ENCODE assay signal across 8 cellular contexts in the genomic region with DNA sequence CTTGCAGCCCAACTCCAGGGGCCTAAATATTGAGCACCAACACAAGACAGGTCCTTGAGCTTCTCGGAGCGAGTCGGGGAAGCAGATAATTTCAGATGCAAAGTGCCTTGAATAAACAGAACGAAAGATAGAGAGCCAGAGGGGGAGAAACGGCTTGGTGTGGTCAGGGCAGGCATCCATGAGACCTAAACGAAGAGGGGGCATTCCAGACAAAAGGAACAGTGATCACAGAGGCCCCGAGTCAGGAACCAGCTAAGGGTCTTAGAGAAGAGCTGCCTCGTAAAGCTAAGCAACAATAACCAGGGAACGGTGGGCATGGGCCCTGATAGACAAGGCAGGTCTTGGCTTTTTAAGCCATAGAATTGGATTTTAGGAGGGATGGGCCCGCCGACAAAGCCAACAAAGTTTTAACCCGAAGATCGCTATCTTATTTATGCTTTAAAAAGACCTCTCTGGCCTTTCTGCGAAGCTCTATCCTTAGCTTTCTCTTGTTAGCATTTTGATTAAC. TPM values are rescaled to one million over a fixed set of nuclear protein-coding genes. Genes with fewer than 3 reads are reported as not detected.
DNase-seq lines count a peak whose midpoint lies in the region; ATAC-seq and TF ChIP-seq lines count a peak whose summit lies in the region.

No MANE protein-coding gene starts in this region.

- H3K27ac Mint-ChIP-seq in H9, result peak overlapping the region in 2 of 3 experiments; percentile 52 to 74; a peak in 1 of 7 replicates

- no peaks in the 10 kb centered on the region for H3K4me1 ChIP-seq in H9 (ENCODE audit: insufficient read depth, low read length)
- peaks cover 14 to 32% of the 10 kb centered on the region in 2 donors for H3K4me1 ChIP-seq in adrenal gland (replicated peaks in 1 of 2)
- H3K4me1 ChIP-seq in mesenchymal stem cell (ENCODE audit: control insufficient read depth, insufficient read depth, low read depth, low read length), result peaks cover 14% of the 10 kb centered on the region

- no peak overlapping the region for H2BK12ac ChIP-seq in H9 (ENCODE audit: insufficient read length, low read depth, low read length)
- H2BK12ac ChIP-seq in mesenchymal stem cell (ENCODE audit: low read length in 2 of 2), result no peak overlapping the region

- no peaks in the 10 kb centered on the region for H4K20me1 ChIP-seq in H9 (ENCODE audit: control insufficient read depth, insufficient read depth, insufficient read length)

- no peak for ATAC-seq in HG02763 (IDR thresholded peaks at IDR 0.05; ENCODE audit: unreplicated experiment)

- H2BK120ac ChIP-seq in H9 (ENCODE audit: low read depth, low read length, poor library complexity, severe bottlenecking) (no peak overlapping the region), mesenchymal stem cell (ENCODE audit: low read depth, low read length) (no peak overlapping the region)

- H2AFZ ChIP-seq in H9 (ENCODE audit: low read length) (no peak overlapping the region), mesenchymal stem cell (ENCODE audit: low read depth, low read length) (peak overlapping the region; percentile 32)

- H3K27me3 Mint-ChIP-seq in H9 (ENCODE audit: low read depth), result peaks cover 7% of the 10 kb centered on the region; the same call in 1 of the 2 replicates

- H3K79me2 ChIP-seq in H9 (ENCODE audit: insufficient read depth, low read length), result 0 out of 2 replicates have a peak, but pooled peaks cover 2% of the 10 kb centered on the region

- H3K56ac ChIP-seq in H9 (ENCODE audit: insufficient read length, low read depth, low read length), result no peak overlapping the region

- H3K79me1 ChIP-seq in H9 (ENCODE audit: insufficient read depth, low read depth, low read length, poor library complexity, severe bottlenecking) (no peaks in the 10 kb centered on the region), mesenchymal stem cell (replicated peaks; ENCODE audit: low read length, poor library complexity, severe bottlenecking) (peaks cover 14% of the 10 kb centered on the region)

- peaks cover 14 to 17% of the 10 kb centered on the region in 2 experiments for H3K4me1 Mint-ChIP-seq in H9

- H3K14ac ChIP-seq in H9 (ENCODE audit: insufficient read depth, low read length) (no peak overlapping the region), mesenchymal stem cell (ENCODE audit: low read length in 2 of 2) (no peak overlapping the region)

- H3K23me2 ChIP-seq in H9 (ENCODE audit: insufficient read length, low read depth, low read length, poor library complexity, severe bottlenecking), result peaks cover 5% of the 10 kb centered on the region

- no peak overlapping the region for H4K91ac ChIP-seq in H9 (ENCODE audit: insufficient read length, low read depth, low read length)
- no peak overlapping the region for H4K91ac ChIP-seq in mesenchymal stem cell (ENCODE audit: low read length)

- H3K23ac ChIP-seq in H9 (ENCODE audit: insufficient read length, low read depth, low read length) (no peak overlapping the region), mesenchymal stem cell (ENCODE audit: low read length in 2 of 2) (no peak overlapping the region)

- intact Hi-C loops in adrenal gland (cut with DNase I), result no loop called here
- intact Hi-C loops in posterior vena cava (cut with DNase I), result no loop called here

- H3K9ac ChIP-seq in H9 (ENCODE audit: extremely low read depth, insufficient read length, low read length), result no peak overlapping the region
- peak overlapping the region; percentile 86 for H3K9ac ChIP-seq in mesenchymal stem cell (ENCODE audit: low read length)

- TF ChIP-seq CTCF in AG04450 (IDR thresholded peaks at IDR 0.05; ENCODE audit: low read depth, low read length) (no peak), H9 (conservative IDR thresholded peaks at IDR 0.05) (no peak), adrenal gland (IDR thresholded peaks at IDR 0.05) (no peak)

- H3T11ph ChIP-seq in H9 (ENCODE audit: low read length), result no peak overlapping the region

- H2BK5ac ChIP-seq in H9 (ENCODE audit: insufficient read length, low read length), result no peak overlapping the region
- H2BK5ac ChIP-seq in mesenchymal stem cell (ENCODE audit: low read depth, low read length, poor library complexity, severe bottlenecking), result no peak overlapping the region

- no peak overlapping the region for H4K5ac ChIP-seq in H9 (ENCODE audit: insufficient read length, low read depth, low read length)

- POLR2A ChIA-PET in AG04450 (lab: Yijun Ruan, JAX), result interaction anchor here (1.0 kb wide), 1 partner anchor 37 kb away, joined by 3 read pairs; no protein-coding TSS in a partner anchor

- peak overlapping the region; percentile 39 for H3K27ac ChIP-seq in AG04450 (ENCODE audit: low read depth, low read length)
- no peak overlapping the region for H3K27ac ChIP-seq in H9 (ENCODE audit: insufficient read length, low read depth, low read length)
- peak overlapping the region; percentile 53 to 80 (median 73) for H3K27ac ChIP-seq in adrenal gland
- no peak overlapping the region for H3K27ac ChIP-seq in mesenchymal stem cell (ENCODE audit: low read length, poor library complexity, severe bottlenecking)

- H3K4me3 ChIP-seq in AG04450 (ENCODE audit: low read depth, low read length), result peak overlapping the region; percentile 70
- H3K4me3 ChIP-seq in adrenal gland, result peak overlapping the region in 2 of 4 donors; percentile 45 to 52
- H3K4me3 ChIP-seq in mesenchymal stem cell (ENCODE audit: insufficient read depth in 1 of 2, low read depth in 1 of 2, low read length in 2 of 2), result peak overlapping the region; percentile 73 to 82

- H4K8ac ChIP-seq in H9 (replicated peaks; ENCODE audit: insufficient read length, low read depth, low read length), result no peak overlapping the region
- H4K8ac ChIP-seq in mesenchymal stem cell (ENCODE audit: low read length), result peak overlapping the region; percentile 27

- peaks cover 15 to 52% (median 48%) of the 10 kb centered on the region in 3 experiments for H3K36me3 Mint-ChIP-seq in H9 (ENCODE audit: insufficient read depth in 1 of 3, low read depth in 3 of 3)

- H2BK20ac ChIP-seq in H9 (ENCODE audit: low read depth, low read length, poor library complexity, severe bottlenecking), result no peak overlapping the region

- TF ChIP-seq POLR2A in adrenal gland (IDR thresholded peaks at IDR 0.05), result no peak

- H3K4ac ChIP-seq in H9 (ENCODE audit: low read depth, low read length), result no peak overlapping the region
- H3K4ac ChIP-seq in mesenchymal stem cell (ENCODE audit: low read depth in 1 of 2, low read length in 2 of 2), result peak overlapping the region in 1 of 2 experiments; percentile 53

- H3K36me3 ChIP-seq in adrenal gland (replicated peaks in 1 of 2), result peaks cover 0 to 62% of the 10 kb centered on the region in 2 donors
- peaks cover 31 to 50% of the 10 kb centered on the region in 2 experiments for H3K36me3 ChIP-seq in mesenchymal stem cell (ENCODE audit: control insufficient read depth in 1 of 2, insufficient read depth in 2 of 2, low read depth in 1 of 2, low read length in 2 of 2)

- H3K4me2 ChIP-seq in H9 (ENCODE audit: insufficient read depth, insufficient read length, low read length) (peak overlapping the region; percentile 73), mesenchymal stem cell (ENCODE audit: low read length, poor library complexity, severe bottlenecking) (peak overlapping the region; percentile 89)

- no CpG with 5 or more reads among the region's 14 CpGs for WGBS in H9 (ENCODE audit: extremely low coverage, insufficient read length, low lambda C conversion rate)
- WGBS in adrenal gland, 4 donors, result 17 to 28% (median 24%) methylated on average over 14 of the region's 14 CpGs
- 24% methylated on average over 14 of the region's 14 CpGs for WGBS in mesenchymal stem cell

- no peaks in the 10 kb centered on the region for H3K27me3 ChIP-seq in AG04450 (ENCODE audit: control insufficient read depth, insufficient read depth, low read length)
- H3K27me3 ChIP-seq in H9 (ENCODE audit: insufficient read depth, low read length), result no peaks in the 10 kb centered on the region
- no peaks in the 10 kb centered on the region for H3K27me3 ChIP-seq in adrenal gland
- no peaks in the 10 kb centered on the region for H3K27me3 ChIP-seq in mesenchymal stem cell (ENCODE audit: control insufficient read depth in 1 of 2, insufficient read depth in 1 of 2, low read length in 2 of 2)

- peak overlapping the region; percentile 79 to 86 for H3K4me3 Mint-ChIP-seq in H9

- H3K18ac ChIP-seq in H9 (ENCODE audit: insufficient read length, low read depth, low read length) (no peak overlapping the region), mesenchymal stem cell (ENCODE audit: low read depth in 1 of 2, low read length in 2 of 2) (peak overlapping the region in 1 of 2 experiments; percentile 73)

- no peaks in the 10 kb centered on the region; a peak in 1 of 5 replicates for H3K9me3 Mint-ChIP-seq in H9

- no peak for DNase-seq in AG04450 (ENCODE audit: low read depth, low spot score)
- no peak for DNase-seq in H9
- no peak for DNase-seq in adrenal gland
- no peak for DNase-seq in mesenchymal stem cell
- no peak for DNase-seq in epidermal melanocyte (ENCODE audit: insufficient read length, low spot score)
- DNase-seq in midbrain (lab: John Stamatoyannopoulos, UW), result no peak
- no peak for DNase-seq in posterior vena cava (ENCODE audit: low spot score)

- no peak overlapping the region for H2BK15ac ChIP-seq in H9 (ENCODE audit: low read depth, low read length)
- no peak overlapping the region for H2BK15ac ChIP-seq in mesenchymal stem cell (ENCODE audit: low read depth, poor library complexity, severe bottlenecking)

- H3K9me3 ChIP-seq in AG04450 (ENCODE audit: control insufficient read depth, insufficient read depth, low read length) (no peaks in the 10 kb centered on the region), H9 (ENCODE audit: control insufficient read depth, low read depth, low read length) (no peaks in the 10 kb centered on the region), adrenal gland (replicated peaks in 1 of 3) (no peaks in the 10 kb centered on the region), mesenchymal stem cell (ENCODE audit: control insufficient read depth, low read length) (no peaks in the 10 kb centered on the region)

- H2AK5ac ChIP-seq in H9 (ENCODE audit: insufficient read length, low read length) (no peak overlapping the region), mesenchymal stem cell (ENCODE audit: low read length, severe bottlenecking) (no peak overlapping the region)

- CTCF ChIA-PET in AG04450 (lab: Charles Lee), result interaction anchor here (0.9 to 1.4 kb wide), 3 partner anchors 76 to 247 kb away, joined by 3 to 4 read pairs (median 3); no protein-coding TSS in a partner anchor

RNA-seq across cellular contexts. Expression of a gene that starts 0.4 kb away (rescaled TPM):
- polyA plus RNA-seq in AG04450 (2011; rRNA removed), result 4.0 and 5.5 TPM in 2 replicates
- 1.8 and 2.1 TPM in 2 replicates for polyA minus RNA-seq in AG04450 (2011; rRNA and poly(A)+ RNA removed)
- total RNA-seq in H9 (2021), result 8.3 and 9.5 TPM in 2 replicates
- 100 to 1,000 TPM in 4 of 8 donors, 10 to 100 TPM in 4; 54.9 to 179 (median 97.4) TPM for total RNA-seq in adrenal gland
- 10 to 100 TPM in 2 of 3 donors, 1 to 10 TPM in 1; 6.2 to 68.4 (median 53.9) TPM for polyA plus RNA-seq in adrenal gland
- 3.6 TPM for polyA plus RNA-seq in mesenchymal stem cell (2013, experiment 1 of 2)
- 3.7 TPM for polyA plus RNA-seq in mesenchymal stem cell (2013, experiment 2 of 2)
- 10 to 100 TPM; 12.3 to 15.7 TPM for total RNA-seq in posterior vena cava

RNA-seq across cellular contexts. Expression of a gene that starts 14.9 kb away (rescaled TPM):
- polyA plus RNA-seq in AG04450 (2011; rRNA removed) (35.7 and 41.9 TPM in 2 replicates), adrenal gland (10 to 100 TPM; 14.0 to 43.9 (median 17.9) TPM)
- 28.7 and 33.4 TPM in 2 replicates for polyA minus RNA-seq in AG04450 (2011; rRNA and poly(A)+ RNA removed)
- total RNA-seq in H9 (2021) (51.5 and 53.5 TPM in 2 replicates), adrenal gland (10 to 100 TPM; 44.4 to 97.5 (median 70.0) TPM), posterior vena cava (10 to 100 TPM; 20.6 to 21.3 TPM)
- polyA plus RNA-seq in mesenchymal stem cell (2013, experiment 1 of 2), result 14.0 TPM
- 13.8 TPM for polyA plus RNA-seq in mesenchymal stem cell (2013, experiment 2 of 2)

RNA-seq across cellular contexts. Expression of a gene that starts 38.3 kb away (rescaled TPM):
- 76.7 and 84.2 TPM in 2 replicates for polyA plus RNA-seq in AG04450 (2011; rRNA removed)
- polyA minus RNA-seq in AG04450 (2011; rRNA and poly(A)+ RNA removed), result 82.4 and 110 TPM in 2 replicates
- total RNA-seq in H9 (2021), result 181 TPM in 2 replicates
- 100 to 1,000 TPM; 210 to 555 (median 303) TPM for total RNA-seq in adrenal gland
- polyA plus RNA-seq in adrenal gland, result 100 to 1,000 TPM in 1 of 3 donors, 10 to 100 TPM in 2; 68.3 to 286 (median 90.0) TPM
- polyA plus RNA-seq in mesenchymal stem cell (2013, experiment 1 of 2), result 87.1 TPM
- polyA plus RNA-seq in mesenchymal stem cell (2013, experiment 2 of 2), result 87.6 TPM
- total RNA-seq in posterior vena cava, result 100 to 1,000 TPM in 1 of 2 donors, 10 to 100 TPM in 1; 92.5 to 132 TPM

Comparison
In these comparisons a context has a peak if more than half of its experiments do, and no peak if none do; other contexts are left out.
1. H3K27ac ChIP-seq: peak in AG04450 (single experiment) and adrenal gland (5 of 5); none in H9 (single experiment) and mesenchymal stem cell (single experiment).